ENCODE assay signal across 18 cellular contexts in genomic region chr3:123481722-123482457, GRCh38. TPM values are rescaled to one million over a fixed set of nuclear protein-coding genes. Genes with fewer than 3 reads are reported as not detected.
"Had no signal": no experiment of that assay in that cellular context is flagged by ENCODE, and none has a peak within 500 bp of the region (broad histone marks: within the 10 kb centered on the region; RNA-seq: fewer than 3 reads in every experiment).

No MANE protein-coding gene starts in this region.

- ATAC-seq: activated CD8-positive, alpha-beta memory T cell treated with anti-CD3 and anti-CD28 coated beads, Interleukin-2, amount 10 ng/mL, durations not matched to agents 7 days and 5 days; activated T-helper 17 cell treated with anti-CD3 and anti-CD28 coated beads, Interleukin-2, amount 50 U/mL, for 72 hours; body of pancreas; left lobe of liver; psoas muscle; stimulated activated memory B cell treated with anti-CD40 and anti-IgM and Interleukin-4, amounts not matched to agents 10 μg/mL and 1 μg/mL and 100 μg/mL, for 72 hours; WTC11 had no signal

- H3K4me1 ChIP-seq: body of pancreas, psoas muscle, right lobe of liver, testis had no signal

- H3K27ac ChIP-seq: body of pancreas, coronary artery, psoas muscle, right lobe of liver, testis had no signal

- H3K27me3 ChIP-seq: body of pancreas, right lobe of liver, testis had no signal

- H3K9me3 ChIP-seq: body of pancreas, psoas muscle, right lobe of liver, testis had no signal

- H3K36me3 ChIP-seq: right lobe of liver had no signal

- H3K4me3 ChIP-seq: body of pancreas, coronary artery, psoas muscle, right lobe of liver, testis had no signal

- DNase-seq: activated CD4-positive, alpha-beta memory T cell treated with anti-CD3 and anti-CD28 coated beads, Interleukin-2, amount 10 ng/mL, durations not matched to agents 7 days and 5 days; activated CD4-positive, alpha-beta T cell treated with anti-CD3 and anti-CD28 coated beads for 4 hours; activated CD8-positive, alpha-beta memory T cell treated with anti-CD3 and anti-CD28 coated beads, Interleukin-2, amount 10 ng/mL, durations not matched to agents 7 days and 5 days; activated naive CD4-positive, alpha-beta T cell; activated naive CD8-positive, alpha-beta T cell treated with anti-CD3 and anti-CD28 coated beads, Interleukin-2, amount 10 ng/mL, durations not matched to agents 7 days and 5 days; activated T-cell treated with anti-CD3 and anti-CD28 coated beads, Interleukin-2, amount 50 U/mL, for 1 hour; body of pancreas; islet precursor cell; psoas muscle; right lobe of liver; small intestine; stimulated activated CD4-positive, alpha-beta T cell treated with anti-CD3 and anti-CD28 coated beads, Interleukin-4, amount 100 ng/mL, for 4 hours; testis had no signal

RNA-seq across cellular contexts. Expression of gene ADCY5, which starts 33.0 kb away (rescaled TPM):
- total RNA-seq: activated CD4-positive, alpha-beta memory T cell treated with anti-CD3 and anti-CD28 coated beads, Interleukin-2, amount 10 ng/mL, durations not matched to agents 7 days and 5 days; activated CD8-positive, alpha-beta memory T cell treated with anti-CD3 and anti-CD28 coated beads, Interleukin-2, amount 10 ng/mL, durations not matched to agents 7 days and 5 days; activated naive CD8-positive, alpha-beta T cell treated with anti-CD3 and anti-CD28 coated beads, Interleukin-2, amount 10 ng/mL, durations not matched to agents 7 days and 5 days; activated T-helper 17 cell treated with anti-CD3 and anti-CD28 coated beads, Interleukin-2, amount 50 U/mL, for 72 hours had no signal
